ENCODE assay signal across 12 cellular contexts in genomic region chr20:31500527-31500926, GRCh38. TPM values are rescaled to one million over a fixed set of nuclear protein-coding genes. Genes with fewer than 3 reads are reported as not detected.
"Had no signal": no experiment of that assay in that cellular context is flagged by ENCODE, and none has a peak within 500 bp of the region (broad histone marks: within the 10 kb centered on the region; RNA-seq: fewer than 3 reads in every experiment).

No MANE protein-coding gene starts in this region.

- H2AFZ ChIP-seq: GM23248, GM23338 had no signal

- H3K4me3 ChIP-seq: GM23248, GM23338, HAP-1 had no signal

- H3K27ac ChIP-seq: GM23248 had no signal

- FAIRE-seq: H1, H54 had no signal

- H3K36me3 ChIP-seq: HAP-1 had no signal

- H3K4me2 ChIP-seq: GM23338 had no signal

- H3K9me3 ChIP-seq: HAP-1 had no signal

- ATAC-seq: GM23338, HCT116 had no signal

- DNase-seq: GM23248, GOT3, H7, H9, HCEC 1CT, HFFc6 had no signal

- H3K4me1 ChIP-seq: HAP-1 had no signal

- H3K9ac ChIP-seq: GM23248 had no signal

RNA-seq across cellular contexts. Expression of gene REM1, which starts 25.4 kb away (rescaled TPM):
- total RNA-seq: GM23248, H1, H4, H7, H9, HFFc6 had no signal
- polyA plus RNA-seq: GM23248, GM23338 had no signal

RNA-seq across cellular contexts. Expression of gene DEFB124, which starts 25.6 kb away (rescaled TPM):
- total RNA-seq: GM23248, H1, H4, H7, H9, HFFc6 had no signal
- polyA plus RNA-seq: GM23248, GM23338, H1 had no signal
